Comparison of ENCODE assay signal across 10 cellular contexts in genomic region chr12:52155048-52155868, GRCh38. TPM values are rescaled to one million over a fixed set of nuclear protein-coding genes. Genes with fewer than 3 reads are reported as not detected.
DNase-seq lines count a peak whose midpoint lies in the region; FAIRE-seq and TF ChIP-seq lines count a peak whose summit lies in the region.
"Had no signal": no experiment of that assay in that cellular context is flagged by ENCODE, and none has a peak within 500 bp of the region (broad histone marks: within the 10 kb centered on the region; RNA-seq: fewer than 3 reads in every experiment).

No MANE protein-coding gene starts in this region.

- no peaks in the 10 kb centered on the region for H3K9me1 ChIP-seq in keratinocyte (ENCODE audit: control insufficient read depth, extremely low read depth, insufficient read depth, low read length)

- no peaks in the 10 kb centered on the region for H4K20me1 ChIP-seq in keratinocyte (ENCODE audit: control insufficient read depth, extremely low read depth, insufficient read depth, low read length)

- H3K27ac Mint-ChIP-seq in activated CD4-positive, alpha-beta memory T cell treated with anti-CD3 and anti-CD28 coated beads, Interleukin-2, amount 10 ng/mL, durations not matched to agents 7 days and 5 days, result peak overlapping the region; percentile 81

- H3K18ac ChIP-seq in mesendoderm (ENCODE audit: low read length), result no peak overlapping the region

- no peak overlapping the region for H2BK15ac ChIP-seq in mesendoderm (replicated peaks; ENCODE audit: low read depth)

- no peaks in the 10 kb centered on the region for H3K79me1 ChIP-seq in mesendoderm (ENCODE audit: low read length)

- H3K36me3 ChIP-seq in keratinocyte (ENCODE audit: control insufficient read depth in 2 of 2, extremely low read depth in 1 of 2, insufficient read depth in 2 of 2, low read length in 2 of 2) (no peaks in the 10 kb centered on the region), mesendoderm (ENCODE audit: control insufficient read depth, insufficient read depth, low read length) (no peaks in the 10 kb centered on the region)

- H3K27ac ChIP-seq in keratinocyte (ENCODE audit: control insufficient read depth, insufficient read depth, low read length) (peak overlapping the region; percentile 98), mesendoderm (ENCODE audit: low read depth, low read length) (no peak overlapping the region)
- H3K27ac ChIP-seq: parathyroid adenoma had no signal

- POLR2A ChIA-PET in activated CD4-positive, alpha-beta memory T cell treated with anti-CD3 and anti-CD28 coated beads, Interleukin-2, amount 10 ng/mL, durations not matched to agents 7 days and 5 days (lab: Charles Lee), result interaction anchor here (0.7 to 1.5 kb wide), 6 partner anchors 12 to 850 kb away, joined by 3 read pairs; no protein-coding TSS in a partner anchor

- peak; percentile 93 for FAIRE-seq in keratinocyte (lab: Jason Lieb, UNC)

- H3K4me3 Mint-ChIP-seq in activated CD4-positive, alpha-beta memory T cell treated with anti-CD3 and anti-CD28 coated beads, Interleukin-2, amount 10 ng/mL, durations not matched to agents 7 days and 5 days, result no peak overlapping the region

- no peak overlapping the region for H4K5ac ChIP-seq in mesendoderm (ENCODE audit: low read length)

- no peak overlapping the region for H2BK120ac ChIP-seq in mesendoderm (ENCODE audit: low read depth, low read length)

- dilution Hi-C loops in keratinocyte (cut with MboI; ENCODE audit: extremely low pct_ligation_motif_present, low sequenced_read_pairs), result no loop called here

- TF ChIP-seq CTCF in keratinocyte (optimal IDR thresholded peaks at IDR 0.05 in 1 of 3, IDR thresholded peaks at IDR 0.05 in 1 of 3, conservative IDR thresholded peaks at IDR 0.05 in 1 of 3; ENCODE audit: extremely low read depth in 1 of 3, insufficient read depth in 2 of 3, low read length in 3 of 3) (no peak), GM13976 (IDR thresholded peaks at IDR 0.05; ENCODE audit: borderline replicate concordance, control extremely low read depth, extremely low read depth, insufficient read depth, missing control alignments) (no peak)

- H3K27me3 Mint-ChIP-seq in activated CD4-positive, alpha-beta memory T cell treated with anti-CD3 and anti-CD28 coated beads, Interleukin-2, amount 10 ng/mL, durations not matched to agents 7 days and 5 days, result no peaks in the 10 kb centered on the region

- H2AK5ac ChIP-seq in mesendoderm (ENCODE audit: low read length), result no peak overlapping the region

- no peak overlapping the region for H3K4ac ChIP-seq in mesendoderm (ENCODE audit: low read depth, low read length)

- H3K23ac ChIP-seq in mesendoderm (ENCODE audit: low read length), result no peak overlapping the region

- H3K9ac ChIP-seq in keratinocyte (ENCODE audit: control insufficient read depth, extremely low read depth, insufficient read depth, low read length) (peak overlapping the region; percentile 75), mesendoderm (ENCODE audit: low read length) (no peak overlapping the region)
- H3K9ac ChIP-seq: parathyroid adenoma had no signal

- H2BK5ac ChIP-seq in mesendoderm (ENCODE audit: low read length), result no peak overlapping the region

- H3K4me1 ChIP-seq in keratinocyte (ENCODE audit: control insufficient read depth, extremely low read depth, insufficient read depth, low read length), result peaks cover 63% of the 10 kb centered on the region
- H3K4me1 ChIP-seq in mesendoderm (ENCODE audit: control insufficient read depth, low read depth, low read length), result no peaks in the 10 kb centered on the region
- H3K4me1 ChIP-seq: parathyroid adenoma had no signal

- H3K79me2 ChIP-seq in keratinocyte (ENCODE audit: control insufficient read depth, insufficient read depth, low read length) (no peaks in the 10 kb centered on the region), mesendoderm (ENCODE audit: control insufficient read depth, insufficient read depth, low read length) (no peaks in the 10 kb centered on the region)
- H3K79me2 ChIP-seq: parathyroid adenoma had no signal

- in situ Hi-C loops in GM13976 (cut with MboI; ENCODE audit: low sequenced_read_pairs, unreplicated experiment), result no loop called here

- H3K9me3 Mint-ChIP-seq in activated CD4-positive, alpha-beta memory T cell treated with anti-CD3 and anti-CD28 coated beads, Interleukin-2, amount 10 ng/mL, durations not matched to agents 7 days and 5 days, result no peaks in the 10 kb centered on the region

- H2AFZ ChIP-seq in keratinocyte (ENCODE audit: control insufficient read depth, low read length), result peak overlapping the region; percentile 12
- H2AFZ ChIP-seq: parathyroid adenoma had no signal

- no peaks in the 10 kb centered on the region for H3K9me3 ChIP-seq in keratinocyte (ENCODE audit: control insufficient read depth, low read depth, low read length)

- CTCF ChIA-PET in activated CD4-positive, alpha-beta memory T cell treated with anti-CD3 and anti-CD28 coated beads, Interleukin-2, amount 10 ng/mL, durations not matched to agents 7 days and 5 days (lab: Charles Lee), result interaction anchor here (0.6 to 2.6 kb wide), 17 partner anchors 11 to 729 kb away, joined by 3 to 34 read pairs (median 4); no protein-coding TSS in a partner anchor

- no CpG with 5 or more reads among the region's 8 CpGs for WGBS in mesendoderm (ENCODE audit: extremely low coverage, insufficient coverage, low lambda C conversion rate)

- DNase-seq in AG08395 (ENCODE audit: low spot score) (peak; percentile 41), DMS53 treated with DMSO at 0.1 percent for 48 hours (lab: John Stamatoyannopoulos, UW; ENCODE audit: unreplicated experiment) (peak; percentile 13), keratinocyte (ENCODE audit: low read depth, low spot score) (peak; percentile 86), AML-193 (lab: John Stamatoyannopoulos, UW) (no peak), mesendoderm (no peak), NAMALWA (ENCODE audit: low spot score) (no peak), GM13976 (ENCODE audit: low spot score) (no peak)
- peak; percentile 72 for DNase-seq in activated CD4-positive, alpha-beta memory T cell treated with anti-CD3 and anti-CD28 coated beads, Interleukin-2, amount 10 ng/mL, durations not matched to agents 7 days and 5 days
- DNase-seq: EL had no signal

- H3K4me2 ChIP-seq in keratinocyte (ENCODE audit: control insufficient read depth, extremely low read depth, insufficient read depth, low read depth, low read length) (peak overlapping the region; percentile 60), mesendoderm (ENCODE audit: low read length) (no peak overlapping the region)

- peaks cover 43% of the 10 kb centered on the region for H3K4me1 Mint-ChIP-seq in activated CD4-positive, alpha-beta memory T cell treated with anti-CD3 and anti-CD28 coated beads, Interleukin-2, amount 10 ng/mL, durations not matched to agents 7 days and 5 days

- H4K8ac ChIP-seq in mesendoderm (ENCODE audit: low read depth, low read length), result no peak overlapping the region

- H3K4me3 ChIP-seq in keratinocyte (ENCODE audit: control insufficient read depth in 2 of 3, extremely low read depth in 1 of 3, insufficient read depth in 2 of 3, low read depth in 1 of 3, low read length in 3 of 3) (no peak overlapping the region), mesendoderm (ENCODE audit: low read length) (no peak overlapping the region)

- H3K36me3 Mint-ChIP-seq in activated CD4-positive, alpha-beta memory T cell treated with anti-CD3 and anti-CD28 coated beads, Interleukin-2, amount 10 ng/mL, durations not matched to agents 7 days and 5 days (ENCODE audit: low read depth), result no peaks in the 10 kb centered on the region

- H3K27me3 ChIP-seq in keratinocyte (ENCODE audit: control insufficient read depth, extremely low read depth, insufficient read depth, low read length), result no peaks in the 10 kb centered on the region
- H3K27me3 ChIP-seq in mesendoderm (ENCODE audit: insufficient read depth, low read length, poor library complexity), result no peaks in the 10 kb centered on the region

- no peak overlapping the region for H3K56ac ChIP-seq in mesendoderm (ENCODE audit: low read length)

RNA-seq across cellular contexts. Expression of gene KRT80, which starts 36.6 kb away (rescaled TPM):
- not detected for total RNA-seq in activated CD4-positive, alpha-beta memory T cell treated with anti-CD3 and anti-CD28 coated beads, Interleukin-2, amount 10 ng/mL, durations not matched to agents 7 days and 5 days
- 3.3 to 7.2 TPM (median 4.1 TPM) in 3 replicates for polyA plus RNA-seq in keratinocyte
- 109 TPM for polyA plus RNA-seq in keratinocyte (2011; ENCODE audit: low read depth)
- polyA plus RNA-seq in keratinocyte (2011; cell fraction: cytosol; rRNA removed), result 4.2 and 7.4 TPM in 2 replicates
- 7.3 and 11.7 TPM in 2 replicates for polyA plus RNA-seq in keratinocyte (2011; cell fraction: nucleus; rRNA removed)
- polyA plus RNA-seq in keratinocyte (2012; ENCODE audit: low replicate concordance), result 7.1 and 246 TPM in 2 replicates
- 4.3 to 10.4 TPM (median 6.0 TPM) in 3 replicates for polyA minus RNA-seq in keratinocyte
- 7.9 TPM for polyA minus RNA-seq in keratinocyte (2011; cell fraction: cytosol; rRNA and poly(A)+ RNA removed)
- 6.9 and 10.4 TPM in 2 replicates for polyA minus RNA-seq in keratinocyte (2011; cell fraction: nucleus; rRNA and poly(A)+ RNA removed)
- polyA plus RNA-seq in mesendoderm (2013, experiment 1 of 2), result 0.21 TPM
- 0.24 TPM for polyA plus RNA-seq in mesendoderm (2013, experiment 2 of 2)

Comparison
In these comparisons a context has a peak if more than half of its experiments do, and no peak if none do; other contexts are left out.
1. DNase-seq: peak in AG08395 (single experiment), DMS53 treated with DMSO at 0.1 percent for 48 hours (single experiment), activated CD4-positive, alpha-beta memory T cell treated with anti-CD3 and anti-CD28 coated beads, Interleukin-2, amount 10 ng/mL, durations not matched to agents 7 days and 5 days (single experiment) and keratinocyte (single experiment); none in AML-193 (0 of 2), mesendoderm (single experiment), NAMALWA (single experiment) and GM13976 (single experiment).